34 cellular contexts compared by ENCODE assay signal in the genomic region with DNA sequence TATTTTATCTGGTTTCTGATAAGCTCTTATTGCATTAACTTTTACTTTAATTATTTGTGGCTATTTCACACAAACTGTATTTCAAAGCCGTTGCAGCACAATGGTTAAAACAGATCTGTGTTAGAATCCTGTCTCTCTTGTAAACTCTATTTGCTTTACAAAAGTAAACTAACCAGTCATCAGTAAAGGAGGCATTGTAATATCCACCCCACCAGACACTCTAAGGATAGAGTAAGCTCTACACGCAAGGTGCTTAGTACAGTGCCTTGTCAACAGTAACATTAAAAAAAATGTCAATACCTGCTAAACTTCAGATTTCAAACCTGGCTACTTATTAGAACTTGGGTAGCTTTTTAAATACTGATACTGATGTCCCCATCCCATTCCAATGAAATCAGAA.
"Had no signal": no experiment of that assay in that cellular context is flagged by ENCODE, and none has a peak within 500 bp of the region (broad histone marks: within the 10 kb centered on the region; RNA-seq: fewer than 3 reads in every experiment).

No MANE protein-coding gene starts in this region.

- H3K9me3 Mint-ChIP-seq: activated B cell treated with CpG ODN at 0.5 μM for 24 hours; activated CD4-positive, alpha-beta memory T cell treated with anti-CD3 and anti-CD28 coated beads for 36 hours; activated CD4-positive, alpha-beta T cell treated with anti-CD3 and anti-CD28 coated beads, Interleukin-2, amount 10 ng/mL, durations not matched to agents 24 days and 14 days; activated CD8-positive, alpha-beta T cell treated with anti-CD3 and anti-CD28 coated beads for 36 hours; activated T-cell treated with anti-CD3 and anti-CD28 coated beads, Interleukin-2, amount 50 U/mL, for 4 hours; activated T-cell treated with anti-CD3 and anti-CD28 coated beads, Interleukin-2, amount 50 U/mL, for 72 hours; activated T-helper 1 cell treated with anti-CD3 and anti-CD28 coated beads, Interleukin-12 subunit alpha, Interleukin-12 subunit beta, Interleukin-2, Interleukin-4 antibody, amounts not matched to agents 30 ng/mL and 10 ng/mL and 1 ng/mL, durations not matched to agents 14 hours and 24 hours and 36 hours; activated T-helper 17 cell treated with anti-CD3 and anti-CD28 coated beads, Interleukin-2, amount 50 U/mL, for 72 hours; T-helper 1 cell treated with Interleukin-12 subunit alpha and Interleukin-12 subunit beta and Interleukin-4 antibody, amounts not matched to agents 30 μg/mL and 1 μg/mL, for 36 hours; T-helper 2 cell treated with Interferon-gamma antibody and Interleukin-4, amounts not matched to agents 5 μg/mL and 100 μg/mL, for 36 hours had no signal

- H3K4me1 Mint-ChIP-seq: activated CD4-positive, alpha-beta T cell treated with anti-CD3 and anti-CD28 coated beads, Interleukin-2, amount 10 ng/mL, durations not matched to agents 24 days and 14 days; activated naive CD8-positive, alpha-beta T cell treated with anti-CD3 and anti-CD28 coated beads for 36 hours; activated T-helper 17 cell treated with anti-CD3 and anti-CD28 coated beads, Interleukin-2, amount 50 U/mL, for 72 hours had no signal

- DNase-seq: activated B cell treated with CpG ODN at 0.5 μM for 24 hours; activated CD4-positive, alpha-beta memory T cell treated with anti-CD3 and anti-CD28 coated beads for 36 hours; activated CD4-positive, alpha-beta T cell treated with anti-CD3 and anti-CD28 coated beads for 4 hours; activated CD4-positive, alpha-beta T cell treated with anti-CD3 and anti-CD28 coated beads, Interleukin-2, amount 50 U/mL, for 1 hour; activated CD4-positive, alpha-beta T cell treated with anti-CD3 and anti-CD28 coated beads, Interleukin-2, amount 50 U/mL, for 4 hours; activated CD4-positive, CD25-positive, alpha-beta regulatory T cell treated with anti-CD3 and anti-CD28 coated beads, Interleukin-2, amount 50 U/mL, for 72 hours; activated CD8-positive, alpha-beta memory T cell treated with anti-CD3 and anti-CD28 coated beads, Interleukin-2, amount 50 U/mL, for 4 hours; activated CD8-positive, alpha-beta T cell treated with anti-CD3 and anti-CD28 coated beads for 36 hours; activated effector memory CD4-positive, alpha-beta T cell treated with anti-CD3 and anti-CD28 coated beads, Interleukin-2, amount 50 U/mL, for 16 hours; activated gamma-delta T cell treated with Interleukin-2 at 50 U/mL for 16 hours; activated naive CD4-positive, alpha-beta T cell; activated naive CD4-positive, alpha-beta T cell treated with anti-CD3 and anti-CD28 coated beads for 36 hours; activated naive CD4-positive, alpha-beta T cell treated with anti-CD3 and anti-CD28 coated beads, Interleukin-2, amount 50 U/mL, for 16 hours; activated naive CD8-positive, alpha-beta T cell treated with anti-CD3 and anti-CD28 coated beads for 36 hours; activated T-cell treated with anti-CD3 and anti-CD28 coated beads for 4 hours; activated T-cell treated with anti-CD3 and anti-CD28 coated beads, Interleukin-2, amount 50 U/mL, for 1 hour; activated T-cell treated with anti-CD3 and anti-CD28 coated beads, Interleukin-2, amount 50 U/mL, for 4 hours; activated T-cell treated with anti-CD3 and anti-CD28 coated beads, Interleukin-2, amount 50 U/mL, for 72 hours; adrenal gland; amniotic stem cell; aorta; body of pancreas; brain microvascular endothelial cell; central memory CD4-positive, alpha-beta T cell; T-helper 2 cell; T-helper 9 cell had no signal

- H3K27ac ChIP-seq: adrenal gland, body of pancreas, brain microvascular endothelial cell, breast epithelium, VCaP had no signal

- H3K27me3 ChIP-seq: adrenal gland, body of pancreas, brain microvascular endothelial cell, breast epithelium had no signal

- H3K36me3 Mint-ChIP-seq: activated CD4-positive, alpha-beta memory T cell treated with anti-CD3 and anti-CD28 coated beads for 36 hours; activated naive CD4-positive, alpha-beta T cell treated with anti-CD3 and anti-CD28 coated beads, Interleukin-2, amount 50 U/mL, for 72 hours; activated naive CD8-positive, alpha-beta T cell treated with anti-CD3 and anti-CD28 coated beads for 36 hours had no signal

- H3K4me3 ChIP-seq: adrenal gland, body of pancreas, breast epithelium had no signal

- H3K27me3 Mint-ChIP-seq: activated B cell treated with CpG ODN at 0.5 μM for 24 hours; activated CD4-positive, alpha-beta memory T cell treated with anti-CD3 and anti-CD28 coated beads for 36 hours; activated CD4-positive, alpha-beta T cell treated with anti-CD3 and anti-CD28 coated beads, Interleukin-2, amount 10 ng/mL, durations not matched to agents 24 days and 14 days; activated CD8-positive, alpha-beta T cell treated with anti-CD3 and anti-CD28 coated beads for 36 hours; activated naive CD8-positive, alpha-beta T cell treated with anti-CD3 and anti-CD28 coated beads for 36 hours; activated T-helper 17 cell treated with anti-CD3 and anti-CD28 coated beads, Interleukin-2, amount 50 U/mL, for 72 hours had no signal

- H3K27ac Mint-ChIP-seq: activated B cell treated with CpG ODN at 0.5 μM for 24 hours; activated CD4-positive, alpha-beta memory T cell treated with anti-CD3 and anti-CD28 coated beads for 36 hours; activated CD4-positive, alpha-beta T cell treated with anti-CD3 and anti-CD28 coated beads, Interleukin-2, amount 10 ng/mL, durations not matched to agents 24 days and 14 days; activated CD8-positive, alpha-beta T cell treated with anti-CD3 and anti-CD28 coated beads for 36 hours; activated naive CD4-positive, alpha-beta T cell treated with anti-CD3 and anti-CD28 coated beads for 36 hours; activated naive CD4-positive, alpha-beta T cell treated with anti-CD3 and anti-CD28 coated beads, Interleukin-2, amount 50 U/mL, for 72 hours; activated naive CD8-positive, alpha-beta T cell treated with anti-CD3 and anti-CD28 coated beads for 36 hours; activated T-cell treated with anti-CD3 and anti-CD28 coated beads, Interleukin-2, amount 50 U/mL, for 72 hours; activated T-helper 1 cell treated with anti-CD3 and anti-CD28 coated beads, Interleukin-12 subunit alpha, Interleukin-12 subunit beta, Interleukin-2, Interleukin-4 antibody, amounts not matched to agents 30 ng/mL and 10 ng/mL and 1 ng/mL, durations not matched to agents 14 hours and 24 hours and 36 hours; activated T-helper 17 cell treated with anti-CD3 and anti-CD28 coated beads, Interleukin-2, amount 50 U/mL, for 72 hours; T-helper 1 cell treated with Interleukin-12 subunit alpha and Interleukin-12 subunit beta and Interleukin-4 antibody, amounts not matched to agents 30 μg/mL and 1 μg/mL, for 36 hours; T-helper 2 cell treated with Interferon-gamma antibody and Interleukin-4, amounts not matched to agents 5 μg/mL and 100 μg/mL, for 36 hours had no signal

- H3K36me3 ChIP-seq: adrenal gland, brain microvascular endothelial cell, breast epithelium had no signal

- H3K4me3 Mint-ChIP-seq: activated B cell treated with CpG ODN at 0.5 μM for 24 hours; activated CD4-positive, alpha-beta memory T cell treated with anti-CD3 and anti-CD28 coated beads for 36 hours; activated CD4-positive, alpha-beta T cell treated with anti-CD3 and anti-CD28 coated beads, Interleukin-2, amount 10 ng/mL, durations not matched to agents 24 days and 14 days; activated CD8-positive, alpha-beta T cell treated with anti-CD3 and anti-CD28 coated beads for 36 hours; activated naive CD4-positive, alpha-beta T cell treated with anti-CD3 and anti-CD28 coated beads for 36 hours; activated naive CD8-positive, alpha-beta T cell treated with anti-CD3 and anti-CD28 coated beads for 36 hours; activated T-cell treated with anti-CD3 and anti-CD28 coated beads, Interleukin-2, amount 50 U/mL, for 4 hours; activated T-cell treated with anti-CD3 and anti-CD28 coated beads, Interleukin-2, amount 50 U/mL, for 72 hours; activated T-helper 1 cell treated with anti-CD3 and anti-CD28 coated beads, Interleukin-12 subunit alpha, Interleukin-12 subunit beta, Interleukin-2, Interleukin-4 antibody, amounts not matched to agents 30 ng/mL and 10 ng/mL and 1 ng/mL, durations not matched to agents 14 hours and 24 hours and 36 hours; activated T-helper 17 cell treated with anti-CD3 and anti-CD28 coated beads, Interleukin-2, amount 50 U/mL, for 72 hours; T-helper 1 cell treated with Interleukin-12 subunit alpha and Interleukin-12 subunit beta and Interleukin-4 antibody, amounts not matched to agents 30 μg/mL and 1 μg/mL, for 36 hours; T-helper 2 cell treated with Interferon-gamma antibody and Interleukin-4, amounts not matched to agents 5 μg/mL and 100 μg/mL, for 36 hours had no signal

- H3K9me3 ChIP-seq: adrenal gland, body of pancreas, breast epithelium had no signal

- ATAC-seq: activated CD8-positive, alpha-beta T cell treated with anti-CD3 and anti-CD28 coated beads for 36 hours; activated naive CD4-positive, alpha-beta T cell treated with anti-CD3 and anti-CD28 coated beads, Interleukin-2, amount 50 U/mL, for 72 hours; activated T-cell treated with anti-CD3 and anti-CD28 coated beads, Interleukin-2, amount 50 U/mL, for 4 hours; activated T-cell treated with anti-CD3 and anti-CD28 coated beads, Interleukin-2, amount 50 U/mL, for 72 hours; activated T-helper 17 cell treated with anti-CD3 and anti-CD28 coated beads, Interleukin-2, amount 50 U/mL, for 72 hours; body of pancreas had no signal

- H3K4me1 ChIP-seq: adrenal gland, body of pancreas, breast epithelium had no signal
